25 cellular contexts compared by ENCODE assay signal in genomic region chr5:34521628-34522290, GRCh38.
DNase-seq lines count a peak whose midpoint lies in the region; ATAC-seq, FAIRE-seq and TF ChIP-seq lines count a peak whose summit lies in the region.
"Had no signal": no experiment of that assay in that cellular context is flagged by ENCODE, and none has a peak within 500 bp of the region (broad histone marks: within the 10 kb centered on the region; RNA-seq: fewer than 3 reads in every experiment).

No MANE protein-coding gene starts in this region.

- no peaks in the 10 kb centered on the region for H3K27me3 ChIP-seq in SK-N-SH (ENCODE audit: insufficient read depth)
- no peaks in the 10 kb centered on the region for H3K27me3 ChIP-seq in H1 (replicated peaks in 1 of 4; ENCODE audit: control insufficient read depth in 3 of 4, extremely low read depth in 1 of 4, insufficient read depth in 3 of 4, low read length in 3 of 4)
- no peaks in the 10 kb centered on the region for H3K27me3 ChIP-seq in aorta (ENCODE audit: control insufficient read depth in 1 of 2, insufficient read depth in 2 of 2, low read length in 1 of 2)
- H3K27me3 ChIP-seq: BLaER1 treated with 17β-estradiol and CSF1 and Interleukin-3, amounts not matched to agents 10 nM and 100 nM; foreskin keratinocyte had no signal

- peak overlapping the region; percentile 87 for H2BK5ac ChIP-seq in H1 (ENCODE audit: low read depth, low read length)

- H2BK15ac ChIP-seq in H1 (ENCODE audit: low read length) = no peak overlapping the region

- POLR2A ChIA-PET in SK-N-SH (lab: Yijun Ruan, JAX) = no interaction called here
- POLR2A ChIA-PET in H1 (lab: Charles Lee; ENCODE audit: partially characterized antibody) = interaction anchor here (0.9 kb wide), 1 partner anchor 10 kb away, joined by 3 read pairs; no protein-coding TSS in a partner anchor

- no peaks in the 10 kb centered on the region for H3K79me1 ChIP-seq in H1 (ENCODE audit: low read depth, low read length)

- no peaks in the 10 kb centered on the region for H3K36me3 ChIP-seq in SK-N-SH (replicated peaks in 1 of 2; ENCODE audit: control insufficient read depth in 1 of 2, insufficient read depth in 2 of 2, low read length in 1 of 2)
- no peaks in the 10 kb centered on the region for H3K36me3 ChIP-seq in H1 (ENCODE audit: control insufficient read depth in 2 of 4, insufficient read depth in 4 of 4, low read length in 3 of 4)
- H3K36me3 ChIP-seq in aorta (ENCODE audit: control insufficient read depth in 1 of 2, insufficient read depth in 2 of 2, low read length in 1 of 2) = no peaks in the 10 kb centered on the region
- H3K36me3 ChIP-seq: BLaER1 treated with 17β-estradiol and CSF1 and Interleukin-3, amounts not matched to agents 10 nM and 100 nM; left ventricle myocardium inferior had no signal

- peak overlapping the region; percentile 94 for H3K18ac ChIP-seq in H1 (ENCODE audit: extremely low read depth, low read length)

- H3K4me3 ChIP-seq in SK-N-SH (ENCODE audit: low read depth in 2 of 2, low read length in 1 of 2) (no peak overlapping the region), H1 (ENCODE audit: extremely low read depth in 1 of 4, insufficient read depth in 2 of 4, low read depth in 3 of 4, low read length in 4 of 4) (no peak overlapping the region), aorta (ENCODE audit: low read length in 2 of 2) (no peak overlapping the region)
- H3K4me3 ChIP-seq: BLaER1 treated with 17β-estradiol and CSF1 and Interleukin-3, amounts not matched to agents 10 nM and 100 nM; left ventricle myocardium inferior; skin epidermis had no signal

- no peak overlapping the region for H3K4me2 ChIP-seq in SK-N-SH
- no peak overlapping the region; a peak in 1 of 4 replicates for H3K4me2 ChIP-seq in H1 (ENCODE audit: insufficient read depth in 1 of 2, low read depth in 2 of 2, low read length in 2 of 2)

- no peak overlapping the region for H3K14ac ChIP-seq in H1 (ENCODE audit: insufficient read length)

- TF ChIP-seq EP300 in SK-N-SH (IDR thresholded peaks at IDR 0.05; ENCODE audit: borderline replicate concordance in 1 of 2, low read depth in 1 of 2, low read length in 1 of 2) (no peak), H1 (IDR thresholded peaks at IDR 0.05; ENCODE audit: borderline replicate concordance in 1 of 2, low read depth in 2 of 2, low read length in 2 of 2) (no peak)

- H3K36me3 Mint-ChIP-seq in neural crest cell (ENCODE audit: low read depth) = no peaks in the 10 kb centered on the region
- H3K36me3 Mint-ChIP-seq: activated CD4-positive, alpha-beta memory T cell treated with anti-CD3 and anti-CD28 coated beads for 36 hours; activated naive CD4-positive, alpha-beta T cell treated with anti-CD3 and anti-CD28 coated beads, Interleukin-2, amount 50 U/mL, for 24 hours; brain had no signal

- H3K4ac ChIP-seq in H1 (replicated peaks; ENCODE audit: insufficient read length, low read depth, low read length) = peak overlapping the region; percentile 54

- H2AFZ ChIP-seq in SK-N-SH (ENCODE audit: low read depth) = 0 out of 2 replicates have a peak overlapping the region, but pooled peaks have one; percentile 50
- peak overlapping the region; percentile 73 for H2AFZ ChIP-seq in H1 (ENCODE audit: low read length)

- H3K9me3 ChIP-seq in SK-N-SH (no peaks in the 10 kb centered on the region), H1 (ENCODE audit: insufficient read depth in 2 of 2, low read depth in 1 of 2, low read length in 1 of 2) (no peaks in the 10 kb centered on the region), aorta (ENCODE audit: control insufficient read depth, low read length) (no peaks in the 10 kb centered on the region)
- H3K9me3 ChIP-seq: BLaER1 treated with 17β-estradiol and CSF1 and Interleukin-3, amounts not matched to agents 10 nM and 100 nM; left ventricle myocardium inferior had no signal

- no peaks in the 10 kb centered on the region for H3K9me3 Mint-ChIP-seq in neural crest cell
- H3K9me3 Mint-ChIP-seq: activated CD4-positive, alpha-beta memory T cell treated with anti-CD3 and anti-CD28 coated beads for 36 hours; activated naive CD4-positive, alpha-beta T cell treated with anti-CD3 and anti-CD28 coated beads, Interleukin-2, amount 50 U/mL, for 24 hours; brain had no signal

- H4K5ac ChIP-seq in H1 (ENCODE audit: insufficient read length, low read depth, low read length) = no peak overlapping the region

- peaks cover 37% of the 10 kb centered on the region for H3F3A ChIP-seq in SK-N-SH (replicated peaks; ENCODE audit: insufficient read depth)

- no peak overlapping the region for H3K56ac ChIP-seq in H1 (replicated peaks; ENCODE audit: insufficient read length, low read depth, low read length)

- intact Hi-C loops in aorta (cut with DNase I) = loop anchor here (2.0 to 10.0 kb wide), 8 partner anchors 34 to 376 kb away; partner anchors contain the start of gene TTC23L (in 1 of the 2)

- peaks cover 0 to 17% of the 10 kb centered on the region in 2 experiments; a peak in 2 of 4 replicates for H3K4me1 ChIP-seq in SK-N-SH (ENCODE audit: control insufficient read depth in 1 of 2, insufficient read depth in 2 of 2, low read depth in 1 of 2, low read length in 1 of 2)
- H3K4me1 ChIP-seq in H1 (replicated peaks in 1 of 4; ENCODE audit: control insufficient read depth in 3 of 4, insufficient read depth in 4 of 4, low read length in 3 of 4) = peaks cover 0 to 9% (median 3%) of the 10 kb centered on the region in 4 experiments; a peak in 3 of 7 replicates
- H3K4me1 ChIP-seq in aorta (ENCODE audit: control insufficient read depth in 1 of 2, insufficient read depth in 2 of 2, low read length in 2 of 2) = peaks cover 5 to 10% of the 10 kb centered on the region in 2 donors
- H3K4me1 ChIP-seq: foreskin keratinocyte, left ventricle myocardium inferior had no signal

- H3K4me3 Mint-ChIP-seq in neural crest cell = no peak overlapping the region
- H3K4me3 Mint-ChIP-seq: activated CD4-positive, alpha-beta memory T cell treated with anti-CD3 and anti-CD28 coated beads for 36 hours; activated naive CD4-positive, alpha-beta T cell treated with anti-CD3 and anti-CD28 coated beads, Interleukin-2, amount 50 U/mL, for 24 hours; brain had no signal

- H3K9ac ChIP-seq in SK-N-SH (no peak overlapping the region), H1 (replicated peaks in 1 of 4; ENCODE audit: extremely low read depth in 1 of 4, low read depth in 3 of 4, low read length in 3 of 4) (no peak overlapping the region)
- H3K9ac ChIP-seq: BLaER1 treated with 17β-estradiol and CSF1 and Interleukin-3, amounts not matched to agents 10 nM and 100 nM had no signal

- TF ChIP-seq POLR2A in H1 (IDR thresholded peaks at IDR 0.05; ENCODE audit: control extremely low read depth in 1 of 2, low read depth in 2 of 2, low read length in 2 of 2) = no peak

- H3K4me1 Mint-ChIP-seq in neural crest cell = peaks cover 5% of the 10 kb centered on the region
- H3K4me1 Mint-ChIP-seq: activated naive CD4-positive, alpha-beta T cell treated with anti-CD3 and anti-CD28 coated beads, Interleukin-2, amount 50 U/mL, for 24 hours had no signal

- H3K79me2 ChIP-seq in SK-N-SH (ENCODE audit: insufficient read depth) (no peaks in the 10 kb centered on the region), H1 (ENCODE audit: control insufficient read depth in 1 of 2, insufficient read depth in 2 of 2, low read length in 2 of 2) (no peaks in the 10 kb centered on the region)

- no peak overlapping the region for H4K8ac ChIP-seq in H1 (ENCODE audit: extremely low read depth, insufficient read depth, low read length)

- H2AK5ac ChIP-seq in H1 (ENCODE audit: low read depth, low read length) = no peak overlapping the region

- DNase-seq in SK-N-SH (no peak), H1 (ENCODE audit: low read depth in 1 of 2, low spot score in 2 of 2) (no peak), neural crest cell (ENCODE audit: low read depth, low spot score) (no peak), aorta (no peak), globus pallidus (ENCODE audit: low spot score) (no peak)
- no peak for DNase-seq in stimulated activated naive CD4-positive, alpha-beta T cell (lab: John Stamatoyannopoulos, UW)
- DNase-seq: activated CD4-positive, alpha-beta memory T cell treated with anti-CD3 and anti-CD28 coated beads for 36 hours; activated T-cell treated with anti-CD3 and anti-CD28 coated beads, Interleukin-2, amount 50 U/mL, for 1 hour; DMS153; foreskin keratinocyte; left ventricle myocardium inferior; NCI-H1436 treated with DMSO at 0.1 percent for 48 hours; posterior cingulate gyrus; SHP77; stimulated activated CD4-positive, alpha-beta T cell treated with anti-CD3 and anti-CD28 coated beads, Interleukin-4, amount 100 ng/mL, for 4 hours; substantia nigra; T-helper 1 cell had no signal

- H2BK20ac ChIP-seq in H1 (ENCODE audit: low read length) = peak overlapping the region; percentile 49

- H3K27ac ChIP-seq in SK-N-SH (ENCODE audit: low read depth in 2 of 2, low read length in 1 of 2) (peak overlapping the region in 1 of 2 experiments; percentile 79; a peak in 1 of 4 replicates), H1 (ENCODE audit: low read depth, low read length) (peak overlapping the region; percentile 47), aorta (ENCODE audit: low read depth in 1 of 2, low read length in 2 of 2) (peak overlapping the region; percentile 4 to 62)
- H3K27ac ChIP-seq: BLaER1 treated with 17β-estradiol and CSF1 and Interleukin-3, amounts not matched to agents 10 nM and 100 nM; foreskin keratinocyte; left ventricle myocardium inferior had no signal

- TF ChIP-seq RAD21 in SK-N-SH (IDR thresholded peaks at IDR 0.05; ENCODE audit: low read length) = no peak
- no peak for TF ChIP-seq RAD21 in H1 (IDR thresholded peaks at IDR 0.05 in 1 of 2, conservative IDR thresholded peaks at IDR 0.05 in 1 of 2; ENCODE audit: low read depth in 2 of 2, low read length in 2 of 2)

- H3K27ac Mint-ChIP-seq in neural crest cell (ENCODE audit: unreplicated experiment) = peak overlapping the region; percentile 69
- H3K27ac Mint-ChIP-seq: activated CD4-positive, alpha-beta memory T cell treated with anti-CD3 and anti-CD28 coated beads for 36 hours; activated naive CD4-positive, alpha-beta T cell treated with anti-CD3 and anti-CD28 coated beads, Interleukin-2, amount 50 U/mL, for 24 hours had no signal

- H3K9me2 ChIP-seq in SK-N-SH = no peaks in the 10 kb centered on the region

- no peak for FAIRE-seq in H1 (lab: Jason Lieb, UNC)
- FAIRE-seq: A204.1, endothelial cell of umbilical vein had no signal

- TF ChIP-seq CTCF in SK-N-SH (IDR thresholded peaks at IDR 0.05) = no peak
- TF ChIP-seq CTCF in H1 (IDR thresholded peaks at IDR 0.05; ENCODE audit: control extremely low read depth in 1 of 3, insufficient read depth in 1 of 3, low read depth in 1 of 3, low read length in 3 of 3) = no peak
- TF ChIP-seq CTCF in neural crest cell (conservative IDR thresholded peaks at IDR 0.05) = no peak

- 66% methylated on average over 8 of the region's 8 CpGs for WGBS in SK-N-SH (ENCODE audit: low lambda C conversion rate)
- WGBS in H1 (ENCODE audit: extremely low coverage in 1 of 2, insufficient coverage in 1 of 2, insufficient read length in 1 of 2, insufficient replicate concordance in 2 of 2, low coverage in 1 of 2, low lambda C conversion rate in 2 of 2, missing lambda C conversion rate in 1 of 2), 2 experiments = 82% methylated on average over 8 of the region's 8 CpGs; no CpG with 5 or more reads in 1 of the 2 experiments
- WGBS in aorta, 2 donors = 82 to 85% methylated on average over 8 of the region's 8 CpGs

- CTCF ChIA-PET in SK-N-SH (lab: Yijun Ruan, JAX) (interaction anchor here (0.7 to 9.0 kb wide), 6 partner anchors 7 to 515 kb away, joined by 3 to 87 read pairs (median 6); no protein-coding TSS in a partner anchor), H1 (lab: Charles Lee; ENCODE audit: partially characterized antibody) (interaction anchor here (0.7 to 2.9 kb wide), 8 partner anchors 13 to 382 kb away, joined by 3 to 9 read pairs (median 4); no protein-coding TSS in a partner anchor)

- no peak overlapping the region for H3K23ac ChIP-seq in H1 (ENCODE audit: insufficient read length)

- H2BK12ac ChIP-seq in H1 (ENCODE audit: low read depth, low read length) = peak overlapping the region; percentile 55

- ATAC-seq in SK-N-SH treated with all-trans-retinoic acid at 6 μM for 48 hours = no peak
- ATAC-seq in aorta (ENCODE audit: low FRiP score) = no peak
- no peak for ATAC-seq in GM19328 (IDR thresholded peaks at IDR 0.05; ENCODE audit: unreplicated experiment)
- ATAC-seq: foreskin keratinocyte had no signal

- no peaks in the 10 kb centered on the region for H3K27me3 Mint-ChIP-seq in neural crest cell (ENCODE audit: low read depth)
- H3K27me3 Mint-ChIP-seq: brain had no signal

- H4K20me1 ChIP-seq in SK-N-SH (ENCODE audit: insufficient read depth) (no peaks in the 10 kb centered on the region), H1 (replicated peaks in 1 of 2; ENCODE audit: control insufficient read depth in 1 of 2, insufficient read depth in 2 of 2, low read length in 2 of 2) (no peaks in the 10 kb centered on the region)
- H4K20me1 ChIP-seq: BLaER1 treated with 17β-estradiol and CSF1 and Interleukin-3, amounts not matched to agents 10 nM and 100 nM had no signal

- peak overlapping the region; percentile 75 for H4K91ac ChIP-seq in H1 (replicated peaks; ENCODE audit: insufficient read length, low read length)

- H2BK120ac ChIP-seq in H1 (replicated peaks; ENCODE audit: low read depth, low read length) = peak overlapping the region; percentile 36

- no peaks in the 10 kb centered on the region for H3K23me2 ChIP-seq in H1 (ENCODE audit: low read depth, low read length)
